Comparison of ENCODE assay signal across 20 cellular contexts in the genomic region with DNA sequence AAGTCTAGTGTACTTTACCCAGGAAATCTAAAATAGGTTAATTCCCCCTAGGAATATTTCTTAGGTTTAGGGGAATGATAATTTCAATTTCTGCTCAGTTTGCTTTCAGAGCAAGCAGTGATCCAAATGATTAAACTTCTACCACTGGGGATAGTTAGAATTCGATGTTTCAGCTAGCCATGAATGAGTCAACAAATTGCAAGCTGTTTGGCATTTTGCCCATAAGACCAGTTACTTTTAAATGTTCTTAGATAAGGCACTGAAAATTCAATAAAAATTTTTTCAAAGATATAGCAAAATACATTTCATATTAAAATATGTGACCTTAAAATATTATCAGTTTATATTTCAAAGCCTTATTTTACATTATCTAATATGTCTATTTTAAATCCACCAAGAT.
DNase-seq lines count a peak whose midpoint lies in the region; ATAC-seq, FAIRE-seq and TF ChIP-seq lines count a peak whose summit lies in the region.
"Had no signal": no experiment of that assay in that cellular context is flagged by ENCODE, and none has a peak within 500 bp of the region (broad histone marks: within the 10 kb centered on the region; RNA-seq: fewer than 3 reads in every experiment).

No MANE protein-coding gene starts in this region.

- no peak for TF ChIP-seq POLR2A in H54 (IDR thresholded peaks at IDR 0.05; ENCODE audit: low read depth, low read length)

- FAIRE-seq in H54 (lab: Jason Lieb, UNC) = no peak

- ATAC-seq in HG03025 (IDR thresholded peaks at IDR 0.05; ENCODE audit: low FRiP score, unreplicated experiment) = no peak
- ATAC-seq: activated CD8-positive, alpha-beta T cell treated with anti-CD3 and anti-CD28 coated beads, Interleukin-2, amount 10 ng/mL, durations not matched to agents 7 days and 5 days; effector memory CD8-positive, alpha-beta T cell; heart right ventricle; stimulated activated effector memory CD8-positive, alpha-beta T cell treated with anti-CD3 and anti-CD28 coated beads, Interleukin-12 subunit alpha, Interleukin-12 subunit beta, amount 100 ng/mL, for 72 hours had no signal

- TF ChIP-seq CTCF in fibroblast of mammary gland (conservative IDR thresholded peaks at IDR 0.05; ENCODE audit: control insufficient read depth, insufficient read depth, low read depth, low read length) = no peak

- H3K4me3 ChIP-seq in fibroblast of mammary gland (ENCODE audit: control insufficient read depth, low read depth, low read length) = no peak overlapping the region
- H3K4me3 ChIP-seq: heart right ventricle had no signal

- peak; percentile 47 for DNase-seq in A172 (ENCODE audit: low spot score)
- peak; percentile 52 for DNase-seq in DMS53 treated with DMSO at 0.1 percent for 48 hours (lab: John Stamatoyannopoulos, UW; ENCODE audit: unreplicated experiment)
- DNase-seq in OCI-M1 (lab: John Stamatoyannopoulos, UW) = peak; percentile 80
- peak; percentile 4 for DNase-seq in fibroblast of mammary gland (ENCODE audit: low read depth)
- no peak for DNase-seq in HCEC 1CT
- no peak for DNase-seq in H54 (ENCODE audit: insufficient read length, low spot score)
- DNase-seq: activated CD4-positive, CD25-positive, alpha-beta regulatory T cell treated with anti-CD3 and anti-CD28 coated beads, Interleukin-2, amount 50 U/mL, for 72 hours; activated CD8-positive, alpha-beta T cell treated with anti-CD3 and anti-CD28 coated beads, Interleukin-2, amount 10 ng/mL, durations not matched to agents 7 days and 5 days; activated naive CD4-positive, alpha-beta T cell treated with Interleukin-2 at 50 U/mL for 16 hours; activated T-cell treated with anti-CD3 and anti-CD28 coated beads, Interleukin-2, amount 50 U/mL, for 24 hours; anterior cingulate cortex; CD4-positive, alpha-beta memory T cell; DMS79 treated with DMSO at 0.1 percent for 48 hours; effector memory CD8-positive, alpha-beta T cell; H9; heart right ventricle; NCI-H1436 treated with DMSO at 0.1 percent for 48 hours; T-helper 9 cell had no signal

Comparison
In these comparisons a context has a peak if more than half of its experiments do, and no peak if none do; other contexts are left out.
1. DNase-seq: peak in A172 (single experiment), DMS53 treated with DMSO at 0.1 percent for 48 hours (single experiment), OCI-M1 (single experiment) and fibroblast of mammary gland (single experiment); none in HCEC 1CT (single experiment) and H54 (single experiment).